In the genomic region with DNA sequence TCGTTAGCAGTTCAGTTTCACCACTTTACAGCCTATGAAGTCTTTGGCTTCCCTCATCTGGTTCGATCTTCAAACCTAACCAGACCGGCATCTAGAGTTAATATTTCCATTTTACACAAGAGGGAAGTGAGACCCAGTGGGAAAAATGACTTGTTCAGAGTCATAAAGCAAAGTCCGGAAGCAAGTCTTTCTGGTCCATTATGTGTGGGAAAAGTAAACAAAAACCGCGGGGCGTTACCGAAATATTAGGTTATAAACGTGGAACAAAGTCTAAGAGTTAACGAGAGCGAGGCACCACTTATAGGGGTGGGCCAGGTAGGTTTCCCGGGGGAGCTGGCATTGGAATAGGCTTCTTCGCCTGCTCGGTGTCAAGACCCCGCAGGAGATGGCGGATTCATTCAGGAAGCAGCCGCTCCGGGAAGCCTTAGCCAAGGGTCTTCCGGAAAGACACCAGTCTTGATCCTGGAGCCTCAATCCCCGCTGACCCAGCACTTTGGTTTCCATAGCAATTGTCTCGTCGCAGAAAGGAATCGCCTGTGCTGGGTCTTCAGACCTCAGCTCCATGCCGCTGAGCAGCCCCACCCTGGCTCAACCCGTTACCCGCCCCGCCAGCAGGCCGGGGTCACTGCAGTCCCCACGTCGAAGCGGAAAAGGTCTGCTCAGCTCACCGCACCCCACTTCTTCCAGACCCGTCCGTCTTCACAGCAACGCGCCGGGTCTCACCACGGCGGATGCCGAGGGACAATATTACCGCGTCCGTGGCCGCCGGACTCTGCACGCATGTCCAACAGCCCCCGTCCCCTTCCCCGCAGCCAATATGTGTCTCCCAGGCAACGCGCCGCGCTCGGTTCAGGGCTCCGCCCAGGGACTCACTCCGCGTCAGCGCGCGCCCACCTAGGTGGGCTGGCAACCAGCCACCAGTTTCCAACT, we compare ENCODE assay signal across 8 cellular contexts. TPM values are rescaled to one million over a fixed set of nuclear protein-coding genes. Genes with fewer than 3 reads are reported as not detected.
DNase-seq lines count a peak whose midpoint lies in the region; ATAC-seq and TF ChIP-seq lines count a peak whose summit lies in the region.

A gene (plus strand): TSS at position 872 of the 930 bp plus-strand sequence. CDS start 82 bp downstream, outside the sequence.

- H3K36me3 Mint-ChIP-seq in CD4-positive, alpha-beta memory T cell: peaks cover 0 to 1% of the 10 kb centered on the region in 2 donors
- H3K36me3 Mint-ChIP-seq in T-helper 1 cell treated with Interleukin-12 subunit alpha and Interleukin-12 subunit beta and Interleukin-4 antibody, amounts not matched to agents 30 μg/mL and 1 μg/mL, for 36 hours (ENCODE audit: low read depth): peaks cover 5% of the 10 kb centered on the region

- H3K4me1 ChIP-seq in CD4-positive, alpha-beta memory T cell (ENCODE audit: insufficient read depth, low read length): peaks cover 13% of the 10 kb centered on the region
- peaks cover 6% of the 10 kb centered on the region for H3K4me1 ChIP-seq in colonic mucosa
- H3K4me1 ChIP-seq in right lobe of liver: peaks cover 0 to 16% (median 3%) of the 10 kb centered on the region in 4 donors
- H3K4me1 ChIP-seq in stomach smooth muscle (ENCODE audit: control insufficient read depth, insufficient read depth, low read length): peaks cover 15% of the 10 kb centered on the region

- H3K9me3 Mint-ChIP-seq in CD4-positive, alpha-beta memory T cell: peaks cover 0 to 4% (median 0%) of the 10 kb centered on the region in 8 donors
- H3K9me3 Mint-ChIP-seq in T-helper 1 cell treated with Interleukin-12 subunit alpha and Interleukin-12 subunit beta and Interleukin-4 antibody, amounts not matched to agents 30 μg/mL and 1 μg/mL, for 36 hours: no peaks in the 10 kb centered on the region

- 3% methylated on average over 19 of the region's 59 CpGs for WGBS in right lobe of liver (ENCODE audit: insufficient coverage, low coverage, low lambda C conversion rate, missing lambda C conversion rate)

- H3K9me3 ChIP-seq in CD4-positive, alpha-beta memory T cell (ENCODE audit: control insufficient read depth in 1 of 2, low read length in 2 of 2): no peaks in the 10 kb centered on the region
- H3K9me3 ChIP-seq in colonic mucosa (no peaks in the 10 kb centered on the region), right lobe of liver (no peaks in the 10 kb centered on the region), stomach smooth muscle (ENCODE audit: control insufficient read depth in 2 of 2, low read length in 2 of 2) (no peaks in the 10 kb centered on the region)

- peaks cover 15 to 27% (median 21%) of the 10 kb centered on the region in 4 donors for H3K4me1 Mint-ChIP-seq in CD4-positive, alpha-beta memory T cell
- H3K4me1 Mint-ChIP-seq in T-helper 1 cell treated with Interleukin-12 subunit alpha and Interleukin-12 subunit beta and Interleukin-4 antibody, amounts not matched to agents 30 μg/mL and 1 μg/mL, for 36 hours (ENCODE audit: low read depth): peaks cover 30% of the 10 kb centered on the region

- peak within 1 kb of the TSS in 6 of 7 donors; percentile 25 to 90 (median 78) for H3K27ac Mint-ChIP-seq in CD4-positive, alpha-beta memory T cell
- peak within 1 kb of the TSS; percentile 81 for H3K27ac Mint-ChIP-seq in T-helper 1 cell treated with Interleukin-12 subunit alpha and Interleukin-12 subunit beta and Interleukin-4 antibody, amounts not matched to agents 30 μg/mL and 1 μg/mL, for 36 hours

- POLR2A ChIA-PET in CD4-positive, alpha-beta memory T cell (lab: Charles Lee; ENCODE audit: partially characterized antibody): interaction anchor here (0.9 to 2.4 kb wide), 4 partner anchors 19 to 72 kb away, joined by 3 to 6 read pairs (median 4); no protein-coding TSS in a partner anchor
- POLR2A ChIA-PET in HEK293T (lab: Yijun Ruan, JAX): no interaction called here

- peak in 2 of 5 donors; percentile 21 to 23 for DNase-seq in CD4-positive, alpha-beta memory T cell
- DNase-seq in HEK293T (ENCODE audit: extremely low spot score): peak; percentile 19
- peak; percentile 91 for DNase-seq in colonic mucosa
- DNase-seq in right lobe of liver: peak; percentile 38 to 51 (median 43)
- DNase-seq in Kasumi-1 (lab: John Stamatoyannopoulos, UW): no peak

- no peak for TF ChIP-seq POLR2A in right lobe of liver (IDR thresholded peaks at IDR 0.05)

- intact Hi-C loops in CD4-positive, alpha-beta memory T cell (cut with micrococcal nuclease): no loop called here
- intact Hi-C loops in colonic mucosa (cut with DNase I) (no loop called here), right lobe of liver (cut with DNase I) (no loop called here)

- peak within 1 kb of the TSS; percentile 89 to 99 for H3K9ac ChIP-seq in colonic mucosa (ENCODE audit: low read depth in 2 of 2, low read length in 2 of 2)
- H3K9ac ChIP-seq in stomach smooth muscle (ENCODE audit: low read length in 2 of 2): peak within 1 kb of the TSS; percentile 23 to 64

- peak within 1 kb of the TSS; percentile 3 for H3K27ac ChIP-seq in CD4-positive, alpha-beta memory T cell (ENCODE audit: low read depth, low read length)
- H3K27ac ChIP-seq in colonic mucosa (peak within 1 kb of the TSS; percentile 84), right lobe of liver (no peak within 1 kb of the TSS), stomach smooth muscle (ENCODE audit: low read length) (no peak within 1 kb of the TSS)

- CTCF ChIA-PET in CD4-positive, alpha-beta memory T cell (lab: Charles Lee; ENCODE audit: partially characterized antibody): interaction anchor here (0.7 to 5.2 kb wide), 10 partner anchors 11 to 239 kb away, joined by 3 to 41 read pairs (median 4); a partner anchor contains a TSS
- CTCF ChIA-PET in HEK293T (lab: Yijun Ruan, JAX): interaction anchor here (1.0 kb wide), 1 partner anchor 72 kb away, joined by 3 read pairs; no protein-coding TSS in a partner anchor

- no peaks in the 10 kb centered on the region for H3K36me3 ChIP-seq in CD4-positive, alpha-beta memory T cell (ENCODE audit: insufficient read depth, low read length)
- H3K36me3 ChIP-seq in colonic mucosa (no peaks in the 10 kb centered on the region), right lobe of liver (no peaks in the 10 kb centered on the region), stomach smooth muscle (ENCODE audit: control insufficient read depth in 2 of 2, insufficient read depth in 2 of 2, low read length in 2 of 2) (no peaks in the 10 kb centered on the region)

- H3K27me3 ChIP-seq in CD4-positive, alpha-beta memory T cell (ENCODE audit: insufficient read depth, low read length): no peaks in the 10 kb centered on the region
- H3K27me3 ChIP-seq in colonic mucosa (no peaks in the 10 kb centered on the region), right lobe of liver (no peaks in the 10 kb centered on the region), stomach smooth muscle (ENCODE audit: control insufficient read depth in 1 of 2, insufficient read depth in 2 of 2, low read length in 2 of 2) (peaks cover 3 to 22% of the 10 kb centered on the region in 2 donors)

- peak within 1 kb of the TSS; percentile 87 to 98 (median 92) for H3K4me3 Mint-ChIP-seq in CD4-positive, alpha-beta memory T cell
- H3K4me3 Mint-ChIP-seq in T-helper 1 cell treated with Interleukin-12 subunit alpha and Interleukin-12 subunit beta and Interleukin-4 antibody, amounts not matched to agents 30 μg/mL and 1 μg/mL, for 36 hours: peak within 1 kb of the TSS; percentile 93

- H3K27me3 Mint-ChIP-seq in CD4-positive, alpha-beta memory T cell: no peaks in the 10 kb centered on the region
- peaks cover 14% of the 10 kb centered on the region for H3K27me3 Mint-ChIP-seq in T-helper 1 cell treated with Interleukin-12 subunit alpha and Interleukin-12 subunit beta and Interleukin-4 antibody, amounts not matched to agents 30 μg/mL and 1 μg/mL, for 36 hours (ENCODE audit: low read depth)

- TF ChIP-seq CTCF in colonic mucosa (IDR thresholded peaks at IDR 0.05): no peak
- TF ChIP-seq CTCF in right lobe of liver (IDR thresholded peaks at IDR 0.05): no peak

- peak; percentile 48 to 68 (median 53) for ATAC-seq in right lobe of liver
- ATAC-seq in HG03097 (IDR thresholded peaks at IDR 0.05; ENCODE audit: low FRiP score, unreplicated experiment): no peak

- H3K4me3 ChIP-seq in CD4-positive, alpha-beta memory T cell (ENCODE audit: low read length in 2 of 2): peak within 1 kb of the TSS; percentile 71 to 85
- H3K4me3 ChIP-seq in colonic mucosa (peak within 1 kb of the TSS; percentile 72), right lobe of liver (peak within 1 kb of the TSS; percentile 45 to 54 (median 45)), stomach smooth muscle (ENCODE audit: low read length in 2 of 2) (peak within 1 kb of the TSS; percentile 78 to 83)

TF ChIP-seq in HEK293T, 16 proteins besides CTCF, POLR2A, EP300 and RAD21:
- TF ChIP-seq, protein P1, sequence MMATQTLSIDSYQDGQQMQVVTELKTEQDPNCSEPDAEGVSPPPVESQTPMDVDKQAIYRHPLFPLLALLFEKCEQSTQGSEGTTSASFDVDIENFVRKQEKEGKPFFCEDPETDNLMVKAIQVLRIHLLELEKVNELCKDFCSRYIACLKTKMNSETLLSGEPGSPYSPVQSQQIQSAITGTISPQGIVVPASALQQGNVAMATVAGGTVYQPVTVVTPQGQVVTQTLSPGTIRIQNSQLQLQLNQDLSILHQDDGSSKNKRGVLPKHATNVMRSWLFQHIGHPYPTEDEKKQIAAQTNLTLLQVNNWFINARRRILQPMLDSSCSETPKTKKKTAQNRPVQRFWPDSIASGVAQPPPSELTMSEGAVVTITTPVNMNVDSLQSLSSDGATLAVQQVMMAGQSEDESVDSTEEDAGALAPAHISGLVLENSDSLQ (IDR thresholded peaks at IDR 0.05): no peak
- TF ChIP-seq FOXA1 (IDR thresholded peaks at IDR 0.05) (no peak), NFRKB (IDR thresholded peaks at IDR 0.05) (no peak), L3MBTL2 (conservative IDR thresholded peaks at IDR 0.05) (no peak), SP1 (IDR thresholded peaks at IDR 0.05) (no peak), ARNT (IDR thresholded peaks at IDR 0.05) (no peak), LEF1 (IDR thresholded peaks at IDR 0.05; ENCODE audit: borderline replicate concordance) (no peak), ELF4 (IDR thresholded peaks at IDR 0.05) (no peak), CTBP1 (IDR thresholded peaks at IDR 0.05; ENCODE audit: borderline replicate concordance) (no peak), FOXK2 (IDR thresholded peaks at IDR 0.05) (no peak), HDGF (IDR thresholded peaks at IDR 0.05; ENCODE audit: borderline replicate concordance) (no peak), FOXM1 (IDR thresholded peaks at IDR 0.05; ENCODE audit: borderline replicate concordance) (no peak), SUZ12 (IDR thresholded peaks at IDR 0.05) (no peak), ZNF384 (IDR thresholded peaks at IDR 0.05) (no peak), TARDBP (IDR thresholded peaks at IDR 0.05) (no peak), BHLHE40 (IDR thresholded peaks at IDR 0.05; ENCODE audit: borderline replicate concordance) (no peak)

RNA-seq across cellular contexts. Expression of the gene that starts here (rescaled TPM):
- total RNA-seq in CD4-positive, alpha-beta memory T cell: not detected
- polyA plus RNA-seq in CD4-positive, alpha-beta memory T cell: not detected
- total RNA-seq in colonic mucosa: 1 to 10 TPM; 5.5 to 5.7 TPM
- not detected for total RNA-seq in right lobe of liver

Comparison
In these comparisons a context has a peak if more than half of its experiments do, and no peak if none do; other contexts are left out.
1. RNA of the gene that starts here (total RNA-seq): 5.5 to 5.7 TPM in colonic mucosa; not detected in CD4-positive, alpha-beta memory T cell and not detected in right lobe of liver; every median in the first group is over 4 times any median in the second.
2. Peak in DNase-seq, ATAC-seq and H3K4me3 ChIP-seq in right lobe of liver; RNA of the gene not detected or under 1 TPM.
3. DNase-seq: peak in HEK293T (single experiment) and colonic mucosa (single experiment); none in Kasumi-1 (0 of 2).
4. H3K27ac ChIP-seq: peak in CD4-positive, alpha-beta memory T cell (single experiment) and colonic mucosa (single experiment); none in right lobe of liver (0 of 3) and stomach smooth muscle (single experiment).
5. Peak in every context shown above with its lines, with median percentiles within 50 percentile points of each other: H3K4me3 ChIP-seq.